In genomic region chr7:7220821-7221220, GRCh38 we compare ENCODE assay signal across 1 cellular context.
TF ChIP-seq lines count a peak whose summit lies in the region.

No MANE protein-coding gene starts in this region.

TF ChIP-seq in WTC11, 78 proteins besides CTCF, POLR2A, EP300 and RAD21 (continued from another document):
- TF ChIP-seq IRF1 (CRISPR knock-in tag; IDR thresholded peaks at IDR 0.05) (no peak), E2F4 (CRISPR knock-in tag; IDR thresholded peaks at IDR 0.05; ENCODE audit: borderline replicate concordance, low read depth) (no peak), FOXK1 (CRISPR knock-in tag; IDR thresholded peaks at IDR 0.05) (no peak), RELA (CRISPR knock-in tag; IDR thresholded peaks at IDR 0.05; ENCODE audit: borderline replicate concordance) (no peak), NFATC4 (CRISPR knock-in tag; IDR thresholded peaks at IDR 0.05) (no peak), FOXP1 (CRISPR knock-in tag; IDR thresholded peaks at IDR 0.05; ENCODE audit: borderline replicate concordance) (no peak), ELF4 (CRISPR knock-in tag; IDR thresholded peaks at IDR 0.05; ENCODE audit: low read depth) (no peak), TEAD4 (CRISPR knock-in tag; IDR thresholded peaks at IDR 0.05) (no peak)
TF ChIP-seq in WTC11: peak in this region for 0.
